Comparison of ENCODE assay signal across 11 cellular contexts in genomic region chr13:49859568-49859967, GRCh38.
DNase-seq lines count a peak whose midpoint lies in the region; ATAC-seq and TF ChIP-seq lines count a peak whose summit lies in the region.
"Had no signal": no experiment of that assay in that cellular context is flagged by ENCODE, and none has a peak within 500 bp of the region (broad histone marks: within the 10 kb centered on the region; RNA-seq: fewer than 3 reads in every experiment).

No MANE protein-coding gene starts in this region.

- no peaks in the 10 kb centered on the region for H3K79me2 ChIP-seq in ACC112 (ENCODE audit: control insufficient read depth, insufficient read depth, low read length, unreplicated experiment)

- in situ Hi-C loops in brain microvascular endothelial cell (cut with HindIII; ENCODE audit: low pct_ligation_motif_present, low sequenced_read_pairs) = no loop called here

- H3K9me3 ChIP-seq in lower lobe of right lung (no peaks in the 10 kb centered on the region), testis (no peaks in the 10 kb centered on the region), spleen (peaks cover 0 to 20% (median 15%) of the 10 kb centered on the region in 8 donors)
- H3K9me3 ChIP-seq: BE2C, tibial artery had no signal

- no peak for TF ChIP-seq CTCF in brain microvascular endothelial cell (IDR thresholded peaks at IDR 0.05; ENCODE audit: low read depth, low read length, missing control alignments)
- TF ChIP-seq CTCF in lower lobe of right lung (IDR thresholded peaks at IDR 0.05) = no peak
- TF ChIP-seq CTCF in testis (IDR thresholded peaks at IDR 0.05) = no peak
- TF ChIP-seq CTCF in spleen (IDR thresholded peaks at IDR 0.05 in 8 of 11, conservative IDR thresholded peaks at IDR 0.05 in 3 of 11) = no peak
- no peak for TF ChIP-seq CTCF in dorsolateral prefrontal cortex (IDR thresholded peaks at IDR 0.05 in 54 of 56, conservative IDR thresholded peaks at IDR 0.05 in 2 of 56; ENCODE audit: low read depth in 1 of 56, partially characterized antibody in 56 of 56)

- H2AFZ ChIP-seq in ACC112 (ENCODE audit: low read length, unreplicated experiment) = no peak overlapping the region

- DNase-seq in HS-27A (ENCODE audit: low read depth) (peak; percentile 88), brain microvascular endothelial cell (peak; percentile 89), lower lobe of right lung (no peak), testis (no peak), spleen (no peak), dorsolateral prefrontal cortex (no peak), NCI-H1436 treated with DMSO at 0.1 percent for 48 hours (lab: John Stamatoyannopoulos, UW) (no peak)
- DNase-seq: BE2C, tibial artery had no signal

- WGBS in testis, 2 donors = 91 to 94% methylated on average over 5 of the region's 5 CpGs
- 85 to 100% (median 90%) methylated on average over 5 of the region's 5 CpGs for WGBS in spleen, 5 donors

- intact Hi-C loops in lower lobe of right lung (cut with DNase I) = no loop called here
- intact Hi-C loops in testis (cut with DNase I; ENCODE audit: low total_unique reads) = no loop called here
- intact Hi-C loops in spleen (cut with DNase I; ENCODE audit: low total_unique reads) = no loop called here
- intact Hi-C loops in dorsolateral prefrontal cortex (cut with DNase I) = no loop called here

- TF ChIP-seq POLR2A in testis (IDR thresholded peaks at IDR 0.05) = no peak
- no peak for TF ChIP-seq POLR2A in spleen (IDR thresholded peaks at IDR 0.05)

- ATAC-seq in lower lobe of right lung = peak in 1 of 2 donors; percentile 38

- peak overlapping the region; percentile 99 for H3K27ac ChIP-seq in ACC112 (ENCODE audit: low read depth, low read length)
- peak overlapping the region; percentile 90 for H3K27ac ChIP-seq in brain microvascular endothelial cell
- H3K27ac ChIP-seq in lower lobe of right lung = peak overlapping the region; percentile 36
- H3K27ac ChIP-seq in testis = no peak overlapping the region
- H3K27ac ChIP-seq in spleen = no peak overlapping the region
- no peak overlapping the region for H3K27ac ChIP-seq in dorsolateral prefrontal cortex
- H3K27ac ChIP-seq: cardiac muscle cell, tibial artery had no signal

- H3K4me3 ChIP-seq in ACC112 (ENCODE audit: low read depth, low read length) (peak overlapping the region; percentile 27; the same call in 1 of the 2 replicates), brain microvascular endothelial cell (ENCODE audit: low read depth, low read length) (no peak overlapping the region), lower lobe of right lung (no peak overlapping the region), testis (no peak overlapping the region), spleen (no peak overlapping the region), dorsolateral prefrontal cortex (no peak overlapping the region)
- H3K4me3 ChIP-seq: cardiac muscle cell, tibial artery had no signal

- H3K27me3 ChIP-seq in ACC112 (ENCODE audit: insufficient read depth, low read length) (no peaks in the 10 kb centered on the region), brain microvascular endothelial cell (replicated peaks) (no peaks in the 10 kb centered on the region), lower lobe of right lung (ENCODE audit: low read depth) (no peaks in the 10 kb centered on the region), testis (no peaks in the 10 kb centered on the region), spleen (replicated peaks in 1 of 7) (no peaks in the 10 kb centered on the region), dorsolateral prefrontal cortex (no peaks in the 10 kb centered on the region)
- H3K27me3 ChIP-seq: BE2C, cardiac muscle cell, tibial artery had no signal

- H3K4me1 ChIP-seq in ACC112 (ENCODE audit: control insufficient read depth, insufficient read depth, low read length, unreplicated experiment) = peaks cover 25% of the 10 kb centered on the region
- peaks cover 13% of the 10 kb centered on the region for H3K4me1 ChIP-seq in lower lobe of right lung
- peaks cover 6% of the 10 kb centered on the region for H3K4me1 ChIP-seq in testis
- H3K4me1 ChIP-seq in spleen = no peaks in the 10 kb centered on the region
- H3K4me1 ChIP-seq: BE2C had no signal

- H3K36me3 ChIP-seq in ACC112 (ENCODE audit: insufficient read depth, low read length) (no peaks in the 10 kb centered on the region), brain microvascular endothelial cell (replicated peaks) (no peaks in the 10 kb centered on the region), lower lobe of right lung (no peaks in the 10 kb centered on the region), testis (ENCODE audit: low read depth, missing control alignments) (no peaks in the 10 kb centered on the region), spleen (no peaks in the 10 kb centered on the region)
- H3K36me3 ChIP-seq: BE2C, cardiac muscle cell, tibial artery had no signal

Comparison
In these comparisons a context has a peak if more than half of its experiments do, and no peak if none do; other contexts are left out.
1. H3K27ac ChIP-seq: peak in ACC112 (single experiment), brain microvascular endothelial cell (single experiment) and lower lobe of right lung (single experiment); none in testis (0 of 2), spleen (0 of 8) and dorsolateral prefrontal cortex (0 of 59).
2. DNase-seq: peak in HS-27A (single experiment) and brain microvascular endothelial cell (single experiment); none in lower lobe of right lung (single experiment), testis (single experiment), spleen (single experiment), dorsolateral prefrontal cortex (0 of 10) and NCI-H1436 treated with DMSO at 0.1 percent for 48 hours (single experiment).